In genomic region chr6:158801655-158802294, GRCh38 we compare ENCODE assay signal across 9 cellular contexts. TPM values are rescaled to one million over a fixed set of nuclear protein-coding genes. Genes with fewer than 3 reads are reported as not detected.
DNase-seq lines count a peak whose midpoint lies in the region; ATAC-seq and TF ChIP-seq lines count a peak whose summit lies in the region.
"Had no signal": no experiment of that assay in that cellular context is flagged by ENCODE, and none has a peak within 500 bp of the region (broad histone marks: within the 10 kb centered on the region; RNA-seq: fewer than 3 reads in every experiment).

No MANE protein-coding gene starts in this region.

- POLR2A ChIA-PET in OCI-LY7 (lab: Charles Lee), result interaction anchor here (0.5 to 11.9 kb wide), 6 partner anchors 8 to 249 kb away, joined by 3 to 155 read pairs (median 4); no protein-coding TSS in a partner anchor

- no peak overlapping the region for H3K4me2 ChIP-seq in DND-41 (ENCODE audit: insufficient read depth, low read length)
- H3K4me2 ChIP-seq in OCI-LY7 (ENCODE audit: low read length), result peak overlapping the region; percentile 77
- H3K4me2 ChIP-seq: KMS-11 had no signal

- CTCF ChIA-PET in OCI-LY7 (lab: Charles Lee; ENCODE audit: unreplicated experiment), result no interaction called here

- no peak overlapping the region for H2AFZ ChIP-seq in DND-41 (ENCODE audit: low read depth, low read length)
- no peak overlapping the region for H2AFZ ChIP-seq in OCI-LY7 (ENCODE audit: low read length)

- H3K27me3 ChIP-seq in DND-41 (ENCODE audit: insufficient read depth, low read length, poor library complexity), result no peaks in the 10 kb centered on the region
- H3K27me3 ChIP-seq in cardiac muscle cell, result no peaks in the 10 kb centered on the region
- no peaks in the 10 kb centered on the region for H3K27me3 ChIP-seq in upper lobe of right lung

- BruUV-seq in OCI-LY7 (replicated peaks; lab: Mats Ljungman, UMichigan), result no TSS peak

- H3K79me2 ChIP-seq in DND-41 (ENCODE audit: insufficient read depth, low read length) (peaks cover 94% of the 10 kb centered on the region), OCI-LY7 (ENCODE audit: insufficient read depth, low read depth, low read length) (peaks cover 100% of the 10 kb centered on the region)

- no peak overlapping the region for H3K4me3 Mint-ChIP-seq in progenitor cell of endocrine pancreas (ENCODE audit: low read depth)
- no peak overlapping the region for H3K4me3 Mint-ChIP-seq in natural killer cell treated with Interleukin-12 subunit alpha and Interleukin-12 subunit beta and Interleukin-15 and Interleukin-18, amount 100 ng/mL, for 72 hours

- ATAC-seq in DND-41 (ENCODE audit: insufficient read depth, low read depth), result no peak
- ATAC-seq in HG03571 (IDR thresholded peaks at IDR 0.05; ENCODE audit: unreplicated experiment), result no peak
- ATAC-seq in upper lobe of right lung, result no peak
- no peak for ATAC-seq in GM18861 (IDR thresholded peaks at IDR 0.05; ENCODE audit: unreplicated experiment)
- ATAC-seq in natural killer cell treated with Interleukin-12 subunit alpha and Interleukin-12 subunit beta and Interleukin-15 and Interleukin-18, amount 100 ng/mL, for 72 hours, result no peak

- no peaks in the 10 kb centered on the region for H3K9me2 ChIP-seq in OCI-LY7 (ENCODE audit: insufficient read depth, low read length)

- DNase-seq in DND-41, result no peak
- no peak for DNase-seq in OCI-LY7 (ENCODE audit: low spot score)
- DNase-seq in cardiac muscle cell (ENCODE audit: low read depth in 1 of 2, low spot score in 1 of 2), result no peak
- no peak for DNase-seq in progenitor cell of endocrine pancreas (ENCODE audit: low spot score, unreplicated experiment)
- no peak for DNase-seq in upper lobe of right lung
- DNase-seq in natural killer cell treated with Interleukin-12 subunit alpha and Interleukin-12 subunit beta and Interleukin-15 and Interleukin-18, amount 100 ng/mL, for 72 hours (ENCODE audit: low spot score), result no peak

- H3K4me1 ChIP-seq in DND-41 (ENCODE audit: insufficient read depth, low read length) (peaks cover 44% of the 10 kb centered on the region), OCI-LY7 (ENCODE audit: insufficient read depth, low read length, poor library complexity, severe bottlenecking) (peaks cover 95% of the 10 kb centered on the region), cardiac muscle cell (ENCODE audit: low read depth) (peaks cover 68% of the 10 kb centered on the region), upper lobe of right lung (peaks cover 72% of the 10 kb centered on the region)

- H3K9me3 Mint-ChIP-seq in progenitor cell of endocrine pancreas (ENCODE audit: low read depth), result no peaks in the 10 kb centered on the region
- H3K9me3 Mint-ChIP-seq in natural killer cell treated with Interleukin-12 subunit alpha and Interleukin-12 subunit beta and Interleukin-15 and Interleukin-18, amount 100 ng/mL, for 72 hours, result no peaks in the 10 kb centered on the region

- intact Hi-C loops in OCI-LY7 (cut with micrococcal nuclease; ENCODE audit: unreplicated experiment), result loop anchor here (10.0 kb wide), 1 partner anchor 923 kb away; the partner anchor contains the start of gene WTAP
- intact Hi-C loops in upper lobe of right lung (cut with DNase I), result no loop called here

- H3K27ac Mint-ChIP-seq in progenitor cell of endocrine pancreas, result peak overlapping the region; percentile 83
- peak overlapping the region in 1 of 2 donors; percentile 84 for H3K27ac Mint-ChIP-seq in natural killer cell treated with Interleukin-12 subunit alpha and Interleukin-12 subunit beta and Interleukin-15 and Interleukin-18, amount 100 ng/mL, for 72 hours

- no peak for TF ChIP-seq CTCF in DND-41 (IDR thresholded peaks at IDR 0.05; ENCODE audit: borderline replicate concordance, extremely low read depth, low read length, poor library complexity, severe bottlenecking)
- no peak for TF ChIP-seq CTCF in OCI-LY7 (conservative IDR thresholded peaks at IDR 0.05; ENCODE audit: low read length)
- TF ChIP-seq CTCF in cardiac muscle cell (IDR thresholded peaks at IDR 0.05; ENCODE audit: low read depth, low read length), result no peak
- no peak for TF ChIP-seq CTCF in progenitor cell of endocrine pancreas (IDR thresholded peaks at IDR 0.05; ENCODE audit: unreplicated experiment)
- TF ChIP-seq CTCF in upper lobe of right lung (IDR thresholded peaks at IDR 0.05), result no peak

- H3K4me1 Mint-ChIP-seq in progenitor cell of endocrine pancreas (ENCODE audit: low read depth), result peaks cover 71% of the 10 kb centered on the region
- H3K4me1 Mint-ChIP-seq in natural killer cell treated with Interleukin-12 subunit alpha and Interleukin-12 subunit beta and Interleukin-15 and Interleukin-18, amount 100 ng/mL, for 72 hours (ENCODE audit: low read depth in 2 of 2), result peaks cover 58 to 67% of the 10 kb centered on the region in 2 donors

- H3K36me3 Mint-ChIP-seq in progenitor cell of endocrine pancreas (ENCODE audit: insufficient read depth), result peaks cover 17% of the 10 kb centered on the region
- peaks cover 5% of the 10 kb centered on the region for H3K36me3 Mint-ChIP-seq in natural killer cell treated with Interleukin-12 subunit alpha and Interleukin-12 subunit beta and Interleukin-15 and Interleukin-18, amount 100 ng/mL, for 72 hours

- H4K20me1 ChIP-seq in DND-41 (ENCODE audit: insufficient read depth, low read length), result peaks cover 83% of the 10 kb centered on the region
- peaks cover 61% of the 10 kb centered on the region for H4K20me1 ChIP-seq in OCI-LY7 (ENCODE audit: insufficient read depth, low read length)

- H3K36me3 ChIP-seq in DND-41 (ENCODE audit: insufficient read depth, low read length) (peaks cover 11% of the 10 kb centered on the region), OCI-LY7 (ENCODE audit: insufficient read depth, low read length) (peaks cover 89% of the 10 kb centered on the region), cardiac muscle cell (no peaks in the 10 kb centered on the region), upper lobe of right lung (no peaks in the 10 kb centered on the region)

- H3K9ac ChIP-seq in DND-41 (ENCODE audit: low read depth, low read length), result no peak overlapping the region
- H3K9ac ChIP-seq: KMS-11 had no signal

- no peaks in the 10 kb centered on the region for H3K27me3 Mint-ChIP-seq in progenitor cell of endocrine pancreas
- no peaks in the 10 kb centered on the region for H3K27me3 Mint-ChIP-seq in natural killer cell treated with Interleukin-12 subunit alpha and Interleukin-12 subunit beta and Interleukin-15 and Interleukin-18, amount 100 ng/mL, for 72 hours

- H3K27ac ChIP-seq in DND-41 (ENCODE audit: low read length), result peak overlapping the region; percentile 52; the same call in 1 of the 2 replicates
- H3K27ac ChIP-seq in OCI-LY7 (ENCODE audit: low read depth, low read length, poor library complexity, severe bottlenecking), result peak overlapping the region; percentile 62
- H3K27ac ChIP-seq in cardiac muscle cell, result peak overlapping the region; percentile 21
- no peak overlapping the region for H3K27ac ChIP-seq in upper lobe of right lung
- H3K27ac ChIP-seq: KMS-11 had no signal

- H3K9me3 ChIP-seq in DND-41 (ENCODE audit: insufficient read depth, low read length, severe bottlenecking) (no peaks in the 10 kb centered on the region), OCI-LY7 (ENCODE audit: low read length) (no peaks in the 10 kb centered on the region), cardiac muscle cell (ENCODE audit: low read depth) (no peaks in the 10 kb centered on the region), upper lobe of right lung (no peaks in the 10 kb centered on the region)

- H3K4me3 ChIP-seq in DND-41 (ENCODE audit: low read depth in 1 of 2, low read length in 2 of 2) (no peak overlapping the region), OCI-LY7 (ENCODE audit: low read depth, low read length, poor library complexity, severe bottlenecking) (peak overlapping the region; percentile 58), cardiac muscle cell (no peak overlapping the region), upper lobe of right lung (no peak overlapping the region)

RNA-seq across cellular contexts. Expression of gene EZR, which starts 17.4 kb away (rescaled TPM):
- total RNA-seq in OCI-LY7 (2014; rRNA removed; shearing (Covaris generic)), result 268 and 360 TPM in 2 replicates
- total RNA-seq in OCI-LY7 (2022), result 415 and 440 TPM in 2 replicates
- 356 and 401 TPM in 2 replicates for total RNA-seq in cardiac muscle cell
- 375 and 448 TPM in 2 replicates for polyA plus RNA-seq in cardiac muscle cell
- 258 and 274 TPM in 2 replicates for total RNA-seq in progenitor cell of endocrine pancreas
- total RNA-seq in upper lobe of right lung, result 260 TPM
- total RNA-seq in natural killer cell treated with Interleukin-12 subunit alpha and Interleukin-12 subunit beta and Interleukin-15 and Interleukin-18, amount 100 ng/mL, for 72 hours, result 100 to 1,000 TPM in 1 of 2 donors, 10 to 100 TPM in 1; 71.0 to 135 TPM
